19 cellular contexts compared by ENCODE assay signal in the genomic region with DNA sequence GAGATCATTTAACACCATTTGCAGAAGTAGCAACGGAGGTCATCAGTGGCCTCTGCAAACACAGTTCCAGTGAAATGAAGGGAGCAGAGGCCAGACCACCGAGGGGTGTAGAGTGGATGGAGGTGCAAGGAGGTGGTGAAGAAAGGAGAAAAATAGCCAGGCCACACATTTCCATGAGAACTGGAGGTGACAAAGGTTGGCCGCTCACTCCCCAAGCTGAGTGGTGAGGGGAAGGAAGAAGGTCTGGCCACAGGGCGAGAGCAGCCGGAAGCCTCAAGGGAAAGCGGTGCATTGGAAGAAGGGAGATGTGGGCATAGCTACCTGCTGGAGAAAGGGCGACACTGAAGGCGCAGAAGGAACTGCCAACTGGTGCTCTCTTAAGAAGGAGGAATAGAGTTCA. TPM values are rescaled to one million over a fixed set of nuclear protein-coding genes. Genes with fewer than 3 reads are reported as not detected.
DNase-seq lines count a peak whose midpoint lies in the region; ATAC-seq and TF ChIP-seq lines count a peak whose summit lies in the region.
"Had no signal": no experiment of that assay in that cellular context is flagged by ENCODE, and none has a peak within 500 bp of the region (broad histone marks: within the 10 kb centered on the region; RNA-seq: fewer than 3 reads in every experiment).

No MANE protein-coding gene starts in this region.

- H3F3A ChIP-seq in smooth muscle cell (ENCODE audit: low read depth), result no peaks in the 10 kb centered on the region

- DNase-seq in cardiac septum (ENCODE audit: low spot score) (peak; percentile 47), left ventricle myocardium superior (no peak), coronary artery (ENCODE audit: low spot score) (peak; percentile 55), sciatic nerve (ENCODE audit: low spot score) (peak; percentile 45), upper lobe of right lung (peak; percentile 37), EL (no peak), smooth muscle cell (lab: John Stamatoyannopoulos, UW; ENCODE audit: unreplicated experiment) (no peak)
- DNase-seq in stimulated activated CD4-positive, alpha-beta T cell treated with anti-CD3 and anti-CD28 coated beads, Interleukin-2, amount 100 ng/mL, for 24 hours, result no peak
- DNase-seq: COR-L47, H9, NCI-H1048, NCI-H146, NCI-H2081, NCI-H774, RPMI8226 had no signal

- 92% methylated on average over 8 of the region's 8 CpGs for WGBS in smooth muscle cell (ENCODE audit: low lambda C conversion rate)

- H3K4me3 ChIP-seq in coronary artery (no peak overlapping the region), upper lobe of right lung (no peak overlapping the region), smooth muscle cell (no peak overlapping the region)

- H3K4me1 ChIP-seq in upper lobe of right lung (peaks cover 4% of the 10 kb centered on the region), smooth muscle cell (ENCODE audit: low read depth) (no peaks in the 10 kb centered on the region)

- no peaks in the 10 kb centered on the region for H3K79me2 ChIP-seq in smooth muscle cell (ENCODE audit: low read depth)

- ATAC-seq in left ventricle myocardium superior, result no peak
- ATAC-seq in sciatic nerve, result no peak
- ATAC-seq in upper lobe of right lung, result no peak

- no peaks in the 10 kb centered on the region for H3K36me3 ChIP-seq in upper lobe of right lung
- no peaks in the 10 kb centered on the region for H3K36me3 ChIP-seq in smooth muscle cell (ENCODE audit: low read depth)

- H3K27me3 ChIP-seq in upper lobe of right lung (no peaks in the 10 kb centered on the region), smooth muscle cell (ENCODE audit: low read depth) (peaks cover 7% of the 10 kb centered on the region)

- H3K9ac ChIP-seq in smooth muscle cell (ENCODE audit: low read depth), result no peak overlapping the region

- H3K27ac ChIP-seq in coronary artery (no peak overlapping the region), upper lobe of right lung (no peak overlapping the region), smooth muscle cell (ENCODE audit: low read depth) (no peak overlapping the region)
- H3K27ac ChIP-seq: C4-2B had no signal

- H3K9me3 ChIP-seq in upper lobe of right lung (no peaks in the 10 kb centered on the region), smooth muscle cell (replicated peaks; ENCODE audit: low read depth) (no peaks in the 10 kb centered on the region)

- no peak for TF ChIP-seq CTCF in coronary artery (IDR thresholded peaks at IDR 0.05)
- no peak for TF ChIP-seq CTCF in upper lobe of right lung (IDR thresholded peaks at IDR 0.05)
- TF ChIP-seq CTCF in smooth muscle cell (IDR thresholded peaks at IDR 0.05; ENCODE audit: borderline replicate concordance, insufficient read depth, poor library complexity, severe bottlenecking), result no peak

- H3K4me2 ChIP-seq in smooth muscle cell, result no peak overlapping the region

- intact Hi-C loops in cardiac septum (cut with DNase I), result no loop called here
- intact Hi-C loops in left ventricle myocardium superior (cut with micrococcal nuclease), result loop anchor here (10.0 kb wide), 1 partner anchor 242 kb away; no protein-coding TSS in a partner anchor
- intact Hi-C loops in sciatic nerve (cut with DNase I), result no loop called here
- intact Hi-C loops in upper lobe of right lung (cut with DNase I), result loop anchor here (10.0 kb wide), 2 partner anchors 112 to 232 kb away; partner anchors contain the start of gene FXYD2

- H2AFZ ChIP-seq in smooth muscle cell (ENCODE audit: low read depth), result no peak overlapping the region

- H4K20me1 ChIP-seq in smooth muscle cell (ENCODE audit: low read depth), result no peaks in the 10 kb centered on the region

RNA-seq across cellular contexts. Expression of gene TMPRSS4, which starts 20.1 kb away (rescaled TPM):
- total RNA-seq in cardiac septum (0.32 TPM), left ventricle myocardium superior (not detected), sciatic nerve (not detected), upper lobe of right lung (3.0 TPM), smooth muscle cell (7.4 TPM in 1 of 2 replicates, not detected in the other)
- not detected in 2 replicates for polyA plus RNA-seq in smooth muscle cell
- total RNA-seq: Daoy, H9, MCF 10A, NCI-H460 had no signal

RNA-seq across cellular contexts. Expression of gene SMIM35, which starts 30.0 kb away (rescaled TPM):
- total RNA-seq in cardiac septum, result not detected
- total RNA-seq in left ventricle myocardium superior, result not detected
- not detected for total RNA-seq in sciatic nerve
- total RNA-seq in upper lobe of right lung, result not detected
- total RNA-seq in smooth muscle cell, result not detected in 2 replicates
- not detected in 2 replicates for polyA plus RNA-seq in smooth muscle cell
- total RNA-seq: Daoy, H9, MCF 10A, NCI-H460 had no signal

Comparison
In these comparisons a context has a peak if more than half of its experiments do, and no peak if none do; other contexts are left out.
1. DNase-seq: peak in cardiac septum (single experiment), coronary artery (single experiment), sciatic nerve (single experiment) and upper lobe of right lung (single experiment); none in left ventricle myocardium superior (single experiment), stimulated activated CD4-positive, alpha-beta T cell treated with anti-CD3 and anti-CD28 coated beads, Interleukin-2, amount 100 ng/mL, for 24 hours (0 of 2), EL (single experiment) and smooth muscle cell (single experiment).
2. intact Hi-C loops: an anchor here in left ventricle myocardium superior (10.0 kb wide) and upper lobe of right lung (10.0 kb wide); none called in cardiac septum and sciatic nerve.